Comparison of ENCODE assay signal across 20 cellular contexts in the genomic region with DNA sequence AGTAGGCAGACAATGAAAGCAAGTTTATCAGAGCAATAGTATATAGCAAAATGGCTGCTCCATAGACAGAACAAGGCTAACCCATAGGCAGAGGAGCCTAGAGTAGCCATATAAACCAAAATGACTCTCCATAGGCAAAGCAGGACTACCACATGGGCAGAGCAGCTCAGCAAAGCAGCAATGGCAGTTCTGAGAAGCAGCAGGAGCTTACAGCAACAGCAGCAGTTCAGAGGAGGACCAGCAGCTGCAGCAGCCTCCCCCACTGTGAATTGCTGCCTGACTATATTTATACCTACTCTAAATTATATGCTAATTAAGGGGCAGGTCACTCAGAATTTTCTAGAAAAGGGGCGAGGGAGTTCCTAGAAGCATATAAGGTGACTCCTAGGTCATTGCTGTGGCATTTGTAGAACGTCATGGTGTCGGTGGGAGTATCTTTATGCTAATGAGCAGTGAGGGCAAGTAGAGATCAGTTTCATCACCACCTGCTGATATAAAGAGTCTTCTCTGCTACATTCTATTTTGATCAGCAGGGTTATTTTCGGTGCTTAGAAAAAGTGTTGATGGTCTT.
DNase-seq lines count a peak whose midpoint lies in the region; ATAC-seq and TF ChIP-seq lines count a peak whose summit lies in the region.
"Had no signal": no experiment of that assay in that cellular context is flagged by ENCODE, and none has a peak within 500 bp of the region (broad histone marks: within the 10 kb centered on the region; RNA-seq: fewer than 3 reads in every experiment).

No MANE protein-coding gene starts in this region.

- H3K27ac ChIP-seq in H9 (ENCODE audit: insufficient read length, low read depth, low read length) = no peak overlapping the region
- H3K27ac ChIP-seq in endodermal cell (ENCODE audit: low read depth, low read length) = no peak overlapping the region
- H3K27ac ChIP-seq in neuronal stem cell (replicated peaks; ENCODE audit: low read length) = no peak overlapping the region
- H3K27ac ChIP-seq in psoas muscle = no peak overlapping the region
- H3K27ac ChIP-seq in upper lobe of left lung = no peak overlapping the region

- no peak overlapping the region for H4K91ac ChIP-seq in H9 (ENCODE audit: insufficient read length, low read depth, low read length)
- no peak overlapping the region for H4K91ac ChIP-seq in neuronal stem cell (ENCODE audit: low read depth, low read length, poor library complexity)

- H3K18ac ChIP-seq in H9 (ENCODE audit: insufficient read length, low read depth, low read length) (no peak overlapping the region), neuronal stem cell (ENCODE audit: low read length) (peak overlapping the region; percentile 64)

- no peak overlapping the region for H2BK20ac ChIP-seq in H9 (ENCODE audit: low read depth, low read length, poor library complexity, severe bottlenecking)

- H3K4me2 ChIP-seq in H9 (ENCODE audit: insufficient read depth, insufficient read length, low read length) (no peak overlapping the region), neuronal stem cell (ENCODE audit: insufficient read depth, low read length, poor library complexity, severe bottlenecking) (no peak overlapping the region)
- H3K4me2 ChIP-seq: SK-N-SH had no signal

- H3K14ac ChIP-seq in H9 (ENCODE audit: insufficient read depth, low read length) (no peak overlapping the region), neuronal stem cell (ENCODE audit: low read length) (no peak overlapping the region)

- H3T11ph ChIP-seq in H9 (ENCODE audit: low read length) = no peak overlapping the region

- ATAC-seq in psoas muscle = no peak
- ATAC-seq in upper lobe of left lung (ENCODE audit: low FRiP score in 2 of 2) = no peak
- ATAC-seq: Right ventricle myocardium inferior, T-cell had no signal

- TF ChIP-seq EP300 in upper lobe of left lung (IDR thresholded peaks at IDR 0.05) = no peak

- H3K36me3 Mint-ChIP-seq in H9 (ENCODE audit: insufficient read depth in 1 of 3, low read depth in 3 of 3) (0 out of 7 replicates have a peak, but pooled peaks cover 0 to 4% (median 2%) of the 10 kb centered on the region in 3 experiments), endodermal cell (ENCODE audit: low read depth) (peaks cover 2% of the 10 kb centered on the region)
- H3K36me3 Mint-ChIP-seq: T-cell had no signal

- H3K4me1 ChIP-seq in H9 (ENCODE audit: insufficient read depth, low read length) (no peaks in the 10 kb centered on the region), endodermal cell (ENCODE audit: control insufficient read depth, insufficient read depth, low read length) (no peaks in the 10 kb centered on the region), neuronal stem cell (ENCODE audit: control insufficient read depth in 2 of 2, insufficient read depth in 1 of 2, low read depth in 1 of 2, low read length in 2 of 2) (no peaks in the 10 kb centered on the region), psoas muscle (no peaks in the 10 kb centered on the region), upper lobe of left lung (no peaks in the 10 kb centered on the region)
- H3K4me1 ChIP-seq: Caco-2 had no signal

- H3K56ac ChIP-seq in H9 (ENCODE audit: insufficient read length, low read depth, low read length) = no peak overlapping the region

- no peaks in the 10 kb centered on the region for H3K79me2 ChIP-seq in H9 (ENCODE audit: insufficient read depth, low read length)

- H2AFZ ChIP-seq in H9 (ENCODE audit: low read length) (no peak overlapping the region), neuronal stem cell (ENCODE audit: low read length) (peak overlapping the region; percentile 57)

- no peak overlapping the region for H3K23ac ChIP-seq in H9 (ENCODE audit: insufficient read length, low read depth, low read length)
- H3K23ac ChIP-seq in neuronal stem cell (ENCODE audit: low read depth, low read length, poor library complexity) = no peak overlapping the region

- no peaks in the 10 kb centered on the region; a peak in 1 of 4 replicates for H3K4me1 Mint-ChIP-seq in H9
- no peaks in the 10 kb centered on the region for H3K4me1 Mint-ChIP-seq in endodermal cell
- H3K4me1 Mint-ChIP-seq: T-cell had no signal

- no peaks in the 10 kb centered on the region for H3K27me3 Mint-ChIP-seq in H9 (ENCODE audit: low read depth)
- no peaks in the 10 kb centered on the region for H3K27me3 Mint-ChIP-seq in endodermal cell (ENCODE audit: insufficient read depth)
- H3K27me3 Mint-ChIP-seq: T-cell had no signal

- H3K4me3 ChIP-seq in endodermal cell (ENCODE audit: low read length) (no peak overlapping the region), neuronal stem cell (ENCODE audit: low read length in 2 of 2) (no peak overlapping the region), psoas muscle (no peak overlapping the region), upper lobe of left lung (no peak overlapping the region)

- no peaks in the 10 kb centered on the region for H3K23me2 ChIP-seq in H9 (ENCODE audit: insufficient read length, low read depth, low read length, poor library complexity, severe bottlenecking)

- H3K27me3 ChIP-seq in H9 (ENCODE audit: insufficient read depth, low read length) = no peaks in the 10 kb centered on the region
- H3K27me3 ChIP-seq in endodermal cell (ENCODE audit: control insufficient read depth, insufficient read depth, low read length, poor library complexity, severe bottlenecking) = no peaks in the 10 kb centered on the region
- no peaks in the 10 kb centered on the region for H3K27me3 ChIP-seq in neuronal stem cell (ENCODE audit: control insufficient read depth in 3 of 3, insufficient read depth in 3 of 3, low read depth in 1 of 3, low read length in 3 of 3)
- H3K27me3 ChIP-seq in psoas muscle (ENCODE audit: insufficient read depth in 3 of 3, low read length in 2 of 3) = no peaks in the 10 kb centered on the region
- H3K27me3 ChIP-seq in upper lobe of left lung = no peaks in the 10 kb centered on the region

- H4K20me1 ChIP-seq in H9 (ENCODE audit: control insufficient read depth, insufficient read depth, insufficient read length) = no peaks in the 10 kb centered on the region

- no peak overlapping the region for H3K9ac ChIP-seq in H9 (ENCODE audit: extremely low read depth, insufficient read length, low read length)
- H3K9ac ChIP-seq in endodermal cell (ENCODE audit: extremely low read depth, low read length, poor library complexity, severe bottlenecking) = no peak overlapping the region
- no peak overlapping the region for H3K9ac ChIP-seq in neuronal stem cell (ENCODE audit: low read depth, low read length, poor library complexity)
- H3K9ac ChIP-seq: SK-N-SH had no signal

- no peak overlapping the region for H2BK12ac ChIP-seq in H9 (ENCODE audit: insufficient read length, low read depth, low read length)
- no peak overlapping the region for H2BK12ac ChIP-seq in neuronal stem cell (ENCODE audit: low read length)

- H2BK5ac ChIP-seq in H9 (ENCODE audit: insufficient read length, low read length) = no peak overlapping the region
- no peak overlapping the region for H2BK5ac ChIP-seq in neuronal stem cell (ENCODE audit: low read length)

- TF ChIP-seq CTCF in H9 (conservative IDR thresholded peaks at IDR 0.05) = no peak
- no peak for TF ChIP-seq CTCF in endodermal cell (conservative IDR thresholded peaks at IDR 0.05)
- no peak for TF ChIP-seq CTCF in psoas muscle (IDR thresholded peaks at IDR 0.05)
- no peak for TF ChIP-seq CTCF in upper lobe of left lung (IDR thresholded peaks at IDR 0.05)

- H2BK120ac ChIP-seq in H9 (ENCODE audit: low read depth, low read length, poor library complexity, severe bottlenecking) (no peak overlapping the region), neuronal stem cell (ENCODE audit: low read depth, low read length) (no peak overlapping the region)

- intact Hi-C loops in psoas muscle (cut with DNase I) = no loop called here

- no CpG with 5 or more reads among the region's 4 CpGs for WGBS in H9 (ENCODE audit: extremely low coverage, insufficient read length, low lambda C conversion rate)
- 70 to 83% methylated on average over 3 to 4 of the region's 4 CpGs for WGBS in endodermal cell (ENCODE audit: insufficient coverage in 1 of 2, insufficient read length in 1 of 2), 2 experiments
- WGBS in neuronal stem cell (ENCODE audit: extremely low coverage in 2 of 2, insufficient read length in 2 of 2, insufficient replicate concordance in 1 of 2), 2 donors = no CpG with 5 or more reads among the region's 4 CpGs
- 37 to 51% (median 41%) methylated on average over 4 of the region's 4 CpGs for WGBS in psoas muscle, 3 donors
- WGBS in upper lobe of left lung, 2 donors = 91 to 92% methylated on average over 4 of the region's 4 CpGs

- peaks cover 4 to 11% of the 10 kb centered on the region in 2 experiments; a peak in 3 of 5 replicates for H3K9me3 Mint-ChIP-seq in H9
- H3K9me3 Mint-ChIP-seq in endodermal cell = peaks cover 8% of the 10 kb centered on the region

- H3K36me3 ChIP-seq in endodermal cell (ENCODE audit: control insufficient read depth, insufficient read depth, low read length) (no peaks in the 10 kb centered on the region), neuronal stem cell (replicated peaks in 1 of 2; ENCODE audit: control insufficient read depth in 2 of 2, insufficient read depth in 2 of 2, low read length in 2 of 2) (no peaks in the 10 kb centered on the region), psoas muscle (ENCODE audit: insufficient read depth in 1 of 2, low read depth in 1 of 2) (no peaks in the 10 kb centered on the region), upper lobe of left lung (no peaks in the 10 kb centered on the region)

- no peak overlapping the region for H2AK5ac ChIP-seq in H9 (ENCODE audit: insufficient read length, low read length)
- H2AK5ac ChIP-seq in neuronal stem cell (ENCODE audit: low read depth, low read length) = no peak overlapping the region

- H3K9me3 ChIP-seq in H9 (ENCODE audit: control insufficient read depth, low read depth, low read length) = no peaks in the 10 kb centered on the region
- peaks cover 7% of the 10 kb centered on the region for H3K9me3 ChIP-seq in endodermal cell (ENCODE audit: control insufficient read depth, low read length)
- no peaks in the 10 kb centered on the region for H3K9me3 ChIP-seq in neuronal stem cell (replicated peaks in 1 of 2; ENCODE audit: control insufficient read depth in 2 of 2, insufficient read depth in 1 of 2, low read depth in 1 of 2, low read length in 2 of 2)
- H3K9me3 ChIP-seq in psoas muscle = no peaks in the 10 kb centered on the region
- no peaks in the 10 kb centered on the region for H3K9me3 ChIP-seq in upper lobe of left lung
- H3K9me3 ChIP-seq: Caco-2 had no signal

- no peak overlapping the region for H4K5ac ChIP-seq in H9 (ENCODE audit: insufficient read length, low read depth, low read length)

- TF ChIP-seq POLR2A in upper lobe of left lung (IDR thresholded peaks at IDR 0.05) = no peak

- H3K79me1 ChIP-seq in H9 (ENCODE audit: insufficient read depth, low read depth, low read length, poor library complexity, severe bottlenecking) (no peaks in the 10 kb centered on the region), neuronal stem cell (ENCODE audit: low read depth, low read length) (no peaks in the 10 kb centered on the region)

- peak overlapping the region in 1 of 3 experiments; percentile 4; a peak in 1 of 7 replicates for H3K27ac Mint-ChIP-seq in H9
- H3K27ac Mint-ChIP-seq in endodermal cell = no peak overlapping the region
- H3K27ac Mint-ChIP-seq: T-cell had no signal

- DNase-seq in H9 (peak; percentile 25), NCI-H2171 treated with DMSO at 0.1 percent for 48 hours (lab: John Stamatoyannopoulos, UW) (peak; percentile 63), endodermal cell (peak; percentile 42), neuronal stem cell (ENCODE audit: low spot score) (no peak), psoas muscle (no peak), NCI-H2029 treated with DMSO at 0.1 percent for 48 hours (lab: John Stamatoyannopoulos, UW) (no peak), upper lobe of left lung (no peak)
- DNase-seq: ACHN, AML-193, Caco-2, HCEC 1CT, KBM-7, NCI-H1048, NCI-H1436 treated with DMSO at 0.1 percent for 48 hours, NCI-H2081, NCI-H226, NCI-H526 treated with DMSO at 0.1 percent for 48 hours, SK-N-SH, T-cell had no signal

- H2BK15ac ChIP-seq in H9 (ENCODE audit: low read depth, low read length) (no peak overlapping the region), neuronal stem cell (ENCODE audit: low read length) (no peak overlapping the region)

- H4K8ac ChIP-seq in H9 (replicated peaks; ENCODE audit: insufficient read length, low read depth, low read length) (no peak overlapping the region), neuronal stem cell (ENCODE audit: low read depth, low read length) (no peak overlapping the region)

- no peak overlapping the region for H3K4me3 Mint-ChIP-seq in H9
- H3K4me3 Mint-ChIP-seq in endodermal cell = no peak overlapping the region
- H3K4me3 Mint-ChIP-seq: T-cell had no signal

- H3K4ac ChIP-seq in H9 (ENCODE audit: low read depth, low read length) (no peak overlapping the region), neuronal stem cell (ENCODE audit: low read length) (no peak overlapping the region)

Comparison
In these comparisons a context has a peak if more than half of its experiments do, and no peak if none do; other contexts are left out.
1. DNase-seq: peak in H9 (single experiment), NCI-H2171 treated with DMSO at 0.1 percent for 48 hours (single experiment) and endodermal cell (single experiment); none in neuronal stem cell (single experiment), psoas muscle (0 of 2), NCI-H2029 treated with DMSO at 0.1 percent for 48 hours (single experiment) and upper lobe of left lung (0 of 2).